Comparison of ENCODE assay signal across 1 cellular context in the genomic region with DNA sequence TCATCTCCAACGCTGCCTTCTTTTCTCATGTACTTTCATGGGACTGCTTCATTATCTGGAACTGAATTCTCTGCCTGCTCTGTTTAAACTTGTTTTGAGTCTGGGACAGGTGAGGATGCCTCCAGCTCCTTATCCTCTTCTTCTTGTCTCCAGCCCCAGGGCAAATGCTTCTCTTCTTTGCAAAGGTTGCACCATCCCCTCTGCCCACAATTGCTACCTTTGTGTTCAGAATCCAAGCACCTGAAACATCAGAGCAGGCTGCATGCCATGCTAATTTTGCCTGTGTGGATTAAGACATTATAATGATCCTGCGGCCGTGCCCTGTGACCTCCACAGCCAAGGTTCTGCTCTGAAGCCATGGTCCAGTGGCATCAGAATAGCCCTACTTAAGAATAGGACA.
TF ChIP-seq lines count a peak whose summit lies in the region.

No MANE protein-coding gene starts in this region.

TF ChIP-seq in GM23338, 12 proteins besides CTCF, POLR2A, EP300 and RAD21 (continued from another document):
- TF ChIP-seq, protein P1, sequence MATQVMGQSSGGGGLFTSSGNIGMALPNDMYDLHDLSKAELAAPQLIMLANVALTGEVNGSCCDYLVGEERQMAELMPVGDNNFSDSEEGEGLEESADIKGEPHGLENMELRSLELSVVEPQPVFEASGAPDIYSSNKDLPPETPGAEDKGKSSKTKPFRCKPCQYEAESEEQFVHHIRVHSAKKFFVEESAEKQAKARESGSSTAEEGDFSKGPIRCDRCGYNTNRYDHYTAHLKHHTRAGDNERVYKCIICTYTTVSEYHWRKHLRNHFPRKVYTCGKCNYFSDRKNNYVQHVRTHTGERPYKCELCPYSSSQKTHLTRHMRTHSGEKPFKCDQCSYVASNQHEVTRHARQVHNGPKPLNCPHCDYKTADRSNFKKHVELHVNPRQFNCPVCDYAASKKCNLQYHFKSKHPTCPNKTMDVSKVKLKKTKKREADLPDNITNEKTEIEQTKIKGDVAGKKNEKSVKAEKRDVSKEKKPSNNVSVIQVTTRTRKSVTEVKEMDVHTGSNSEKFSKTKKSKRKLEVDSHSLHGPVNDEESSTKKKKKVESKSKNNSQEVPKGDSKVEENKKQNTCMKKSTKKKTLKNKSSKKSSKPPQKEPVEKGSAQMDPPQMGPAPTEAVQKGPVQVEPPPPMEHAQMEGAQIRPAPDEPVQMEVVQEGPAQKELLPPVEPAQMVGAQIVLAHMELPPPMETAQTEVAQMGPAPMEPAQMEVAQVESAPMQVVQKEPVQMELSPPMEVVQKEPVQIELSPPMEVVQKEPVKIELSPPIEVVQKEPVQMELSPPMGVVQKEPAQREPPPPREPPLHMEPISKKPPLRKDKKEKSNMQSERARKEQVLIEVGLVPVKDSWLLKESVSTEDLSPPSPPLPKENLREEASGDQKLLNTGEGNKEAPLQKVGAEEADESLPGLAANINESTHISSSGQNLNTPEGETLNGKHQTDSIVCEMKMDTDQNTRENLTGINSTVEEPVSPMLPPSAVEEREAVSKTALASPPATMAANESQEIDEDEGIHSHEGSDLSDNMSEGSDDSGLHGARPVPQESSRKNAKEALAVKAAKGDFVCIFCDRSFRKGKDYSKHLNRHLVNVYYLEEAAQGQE (IDR thresholded peaks at IDR 0.05; ENCODE audit: unreplicated experiment): no peak
- TF ChIP-seq CREB1 (CRISPR knock-in tag; IDR thresholded peaks at IDR 0.05; ENCODE audit: low read depth) (no peak), EZH2phosphoT487 (IDR thresholded peaks at IDR 0.05; ENCODE audit: unreplicated experiment) (no peak)
